In genomic region chr1:144551107-144551542, GRCh38 we compare ENCODE assay signal across 8 cellular contexts. TPM values are rescaled to one million over a fixed set of nuclear protein-coding genes. Genes with fewer than 3 reads are reported as not detected.
A peak's percentile ranks its signal among the peaks of the same experiment; 100 is the strongest.
DNase-seq lines count a peak whose midpoint lies in the region; ATAC-seq, FAIRE-seq and TF ChIP-seq lines count a peak whose summit lies in the region.

No MANE protein-coding gene starts in this region.

- peak overlapping the region; percentile 92 for H3K27ac ChIP-seq in SK-N-MC
- peak overlapping the region; percentile 98 for H3K27ac ChIP-seq in ectodermal cell (ENCODE audit: insufficient read depth, low read depth, low read length, poor library complexity, severe bottlenecking)
- peak overlapping the region; percentile 51 to 82 (median 75) for H3K27ac ChIP-seq in pancreas

- ATAC-seq in pancreas, result no peak
- ATAC-seq in HG02840 (IDR thresholded peaks at IDR 0.05; ENCODE audit: low FRiP score, unreplicated experiment), result no peak

- H3K9me3 ChIP-seq in SK-N-MC (ENCODE audit: low read depth, low read length) (no peaks in the 10 kb centered on the region), ectodermal cell (ENCODE audit: control insufficient read depth, low read length) (no peaks in the 10 kb centered on the region), pancreas (no peaks in the 10 kb centered on the region)

- peak overlapping the region; percentile 84 for H3K9ac ChIP-seq in SK-N-MC (ENCODE audit: insufficient read length)

- WGBS in ectodermal cell, 2 experiments, result 34 to 39% methylated on average over 23 of the region's 23 CpGs
- WGBS in pancreas, 2 donors, result 6 to 14% methylated on average over 23 of the region's 23 CpGs

- no peaks in the 10 kb centered on the region for H3K36me3 ChIP-seq in SK-N-MC (ENCODE audit: insufficient read depth, low read length)
- H3K36me3 ChIP-seq in ectodermal cell (ENCODE audit: control insufficient read depth, insufficient read depth, low read length), result no peaks in the 10 kb centered on the region
- H3K36me3 ChIP-seq in pancreas, result no peaks in the 10 kb centered on the region

- DNase-seq in ELR (ENCODE audit: low read depth), result peak; percentile 98
- no peak for DNase-seq in SK-N-MC (ENCODE audit: low read depth, low spot score)
- DNase-seq in pancreas, result peak in 1 of 6 donors; percentile 28
- DNase-seq in EL, result no peak
- no peak for DNase-seq in COR-L47 (lab: John Stamatoyannopoulos, UW)
- DNase-seq in HTR-8/SVneo (ENCODE audit: insufficient read length, low spot score), result no peak

- H3K4me1 ChIP-seq in ectodermal cell (ENCODE audit: control insufficient read depth, insufficient read depth, low read length) (no peaks in the 10 kb centered on the region), pancreas (no peaks in the 10 kb centered on the region)

- TF ChIP-seq CTCF in pancreas (IDR thresholded peaks at IDR 0.05), result no peak

- no peak for FAIRE-seq in pancreas (lab: Jason Lieb, UNC)
- no peak for FAIRE-seq in HTR-8/SVneo (lab: Jason Lieb, UNC)

- intact Hi-C loops in pancreas (cut with DNase I), result no loop called here

- H3K27me3 ChIP-seq in ectodermal cell (ENCODE audit: control insufficient read depth, insufficient read depth, low read length, poor library complexity, severe bottlenecking) (no peaks in the 10 kb centered on the region), pancreas (peaks cover 0 to 3% (median 0%) of the 10 kb centered on the region in 4 donors)

- H3K4me3 ChIP-seq in SK-N-MC, result peak overlapping the region; percentile 81
- H3K4me3 ChIP-seq in ectodermal cell (ENCODE audit: insufficient read depth, low read depth, low read length), result peak overlapping the region; percentile 42
- H3K4me3 ChIP-seq in pancreas, result peak overlapping the region in 1 of 4 donors; percentile 27

RNA-seq across cellular contexts. Expression of gene PPIAL4F, which starts 41.6 kb away (rescaled TPM):
- polyA plus RNA-seq in ectodermal cell (2013, experiment 1 of 4), result not detected
- not detected for polyA plus RNA-seq in ectodermal cell (2013, experiment 2 of 4)
- not detected for polyA plus RNA-seq in ectodermal cell (2013, experiment 3 of 4)
- not detected for polyA plus RNA-seq in ectodermal cell (2013, experiment 4 of 4)
- total RNA-seq in pancreas, result not detected
- under 1 TPM in 1 of 2 donors, not detected in 1; 0.16 TPM for polyA plus RNA-seq in pancreas
